ENCODE assay signal across 9 cellular contexts in the genomic region with DNA sequence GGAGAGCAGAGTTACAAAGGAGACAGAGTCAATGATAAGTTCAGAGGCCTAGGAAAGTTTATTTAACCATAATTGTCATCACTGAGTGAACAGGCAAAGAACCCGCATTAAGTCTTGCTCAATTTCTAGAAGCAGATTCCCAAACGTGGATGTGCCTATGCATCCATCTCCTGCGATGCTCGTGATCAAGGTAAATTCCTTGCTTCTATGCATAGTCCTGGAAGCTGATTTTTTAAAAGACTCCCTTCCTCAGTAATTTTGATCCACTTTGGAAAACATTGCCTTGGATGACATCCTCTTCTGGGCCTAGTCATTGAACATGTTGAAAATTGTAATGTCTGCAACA.
A peak's percentile ranks its signal among the peaks of the same experiment; 100 is the strongest.
DNase-seq lines count a peak whose midpoint lies in the region; ATAC-seq, FAIRE-seq and TF ChIP-seq lines count a peak whose summit lies in the region.
"Had no signal": no experiment of that assay in that cellular context is flagged by ENCODE, and none has a peak within 500 bp of the region (broad histone marks: within the 10 kb centered on the region; RNA-seq: fewer than 3 reads in every experiment).

No MANE protein-coding gene starts in this region.

- H3K9me3 Mint-ChIP-seq in activated naive CD8-positive, alpha-beta T cell (ENCODE audit: low read depth), result peaks cover 3% of the 10 kb centered on the region
- peaks cover 3% of the 10 kb centered on the region for H3K9me3 Mint-ChIP-seq in activated naive CD8-positive, alpha-beta T cell treated with anti-CD3 and anti-CD28 coated beads for 36 hours
- peaks cover 39% of the 10 kb centered on the region for H3K9me3 Mint-ChIP-seq in mesothelial cell of epicardium

- no peaks in the 10 kb centered on the region for H3K27me3 Mint-ChIP-seq in activated naive CD8-positive, alpha-beta T cell
- no peaks in the 10 kb centered on the region for H3K27me3 Mint-ChIP-seq in activated naive CD8-positive, alpha-beta T cell treated with anti-CD3 and anti-CD28 coated beads for 36 hours
- H3K27me3 Mint-ChIP-seq in mesothelial cell of epicardium (ENCODE audit: low read depth), result no peaks in the 10 kb centered on the region

- POLR2A ChIA-PET in K562 (lab: Yijun Ruan, JAX), result no interaction called here

- CTCF ChIA-PET in K562 (lab: Yijun Ruan, JAX; ENCODE audit: low intra/inter-chr PET ratio), result no interaction called here

- H3K79me2 ChIP-seq in K562 (ENCODE audit: control insufficient read depth, insufficient read depth, low read length), result no peaks in the 10 kb centered on the region

- H3K4me1 ChIP-seq in K562 (replicated peaks in 1 of 2; ENCODE audit: control insufficient read depth in 2 of 2, insufficient read depth in 2 of 2, low read length in 2 of 2), result peaks cover 4 to 21% of the 10 kb centered on the region in 2 experiments; a peak in 4 of 5 replicates
- peaks cover 0 to 2% (median 0%) of the 10 kb centered on the region in 4 donors for H3K4me1 ChIP-seq in tibial nerve

- peaks cover 2% of the 10 kb centered on the region for H3K36me3 Mint-ChIP-seq in activated naive CD8-positive, alpha-beta T cell
- peaks cover 1% of the 10 kb centered on the region for H3K36me3 Mint-ChIP-seq in activated naive CD8-positive, alpha-beta T cell treated with anti-CD3 and anti-CD28 coated beads for 36 hours
- peaks cover 8% of the 10 kb centered on the region for H3K36me3 Mint-ChIP-seq in mesothelial cell of epicardium

- no peak for TF ChIP-seq EP300 in K562 (IDR thresholded peaks at IDR 0.05; ENCODE audit: low read length)
- no peak for TF ChIP-seq EP300 in tibial nerve (IDR thresholded peaks at IDR 0.05)

- H3K27me3 ChIP-seq in K562 (ENCODE audit: control insufficient read depth in 2 of 2, insufficient read depth in 2 of 2, low read length in 2 of 2) (no peaks in the 10 kb centered on the region), tibial nerve (no peaks in the 10 kb centered on the region)

- H3K36me3 ChIP-seq in K562 (ENCODE audit: control insufficient read depth, insufficient read depth, low read length) (no peaks in the 10 kb centered on the region), tibial nerve (no peaks in the 10 kb centered on the region)

- H3K27ac ChIP-seq in K562 (ENCODE audit: extremely low read depth, low read depth, low read length) (peak overlapping the region; percentile 94), tibial nerve (peak overlapping the region; percentile 24 to 67 (median 56))

- H4K20me1 ChIP-seq in K562 (replicated peaks; ENCODE audit: control insufficient read depth, insufficient read depth, low read length), result no peaks in the 10 kb centered on the region

- H3K4me3 ChIP-seq in K562 (no peak overlapping the region), tibial nerve (no peak overlapping the region)

- no peaks in the 10 kb centered on the region for H3K9me1 ChIP-seq in K562 (ENCODE audit: control insufficient read depth, insufficient read depth, low read length)

- TF ChIP-seq POLR2A in K562 (conservative IDR thresholded peaks at IDR 0.05) (no peak), tibial nerve (IDR thresholded peaks at IDR 0.05) (no peak)

- H2AFZ ChIP-seq in K562 (ENCODE audit: low read depth, low read length), result peak overlapping the region; percentile 77

- intact Hi-C loops in K562 (cut with micrococcal nuclease), result loop anchor here (10.0 kb wide), 1 partner anchor 190 kb away; no protein-coding TSS in a partner anchor

- peaks cover 13% of the 10 kb centered on the region for H3K4me1 Mint-ChIP-seq in activated naive CD8-positive, alpha-beta T cell (ENCODE audit: low read depth)
- H3K4me1 Mint-ChIP-seq in activated naive CD8-positive, alpha-beta T cell treated with anti-CD3 and anti-CD28 coated beads for 36 hours, result peaks cover 16% of the 10 kb centered on the region
- H3K4me1 Mint-ChIP-seq in mesothelial cell of epicardium, result peaks cover 29% of the 10 kb centered on the region

- in situ Hi-C loops in K562 (cut with MboI), result no loop called here

- TF ChIP-seq CTCF in K562 (IDR thresholded peaks at IDR 0.05 in 2 of 3, conservative IDR thresholded peaks at IDR 0.05 in 1 of 3; ENCODE audit: insufficient read depth in 2 of 3, low read depth in 1 of 3, low read length in 3 of 3) (no peak), mesothelial cell of epicardium (IDR thresholded peaks at IDR 0.05; ENCODE audit: unreplicated experiment) (no peak), tibial nerve (IDR thresholded peaks at IDR 0.05) (no peak)

- FAIRE-seq in K562 (lab: Jason Lieb, UNC), result no peak

- 58% methylated on average over 4 of the region's 4 CpGs for WGBS in K562 (ENCODE audit: insufficient coverage, low coverage, missing lambda C conversion rate)
- 71 to 79% methylated on average over 4 of the region's 4 CpGs for WGBS in tibial nerve, 2 donors

- H3K9me3 ChIP-seq in K562 (replicated peaks; ENCODE audit: control insufficient read depth, insufficient read depth, low read depth, low read length) (peaks cover 4% of the 10 kb centered on the region), tibial nerve (no peaks in the 10 kb centered on the region)

- no peak for TF ChIP-seq RAD21 in K562 (CRISPR knock-in tag; conservative IDR thresholded peaks at IDR 0.05 in 1 of 2, IDR thresholded peaks at IDR 0.05 in 1 of 2)

- H3K4me2 ChIP-seq in K562 (ENCODE audit: insufficient read depth, low read length), result peak overlapping the region; percentile 54

- peak overlapping the region; percentile 23 for H3K27ac Mint-ChIP-seq in activated naive CD8-positive, alpha-beta T cell
- no peak overlapping the region for H3K27ac Mint-ChIP-seq in activated naive CD8-positive, alpha-beta T cell treated with anti-CD3 and anti-CD28 coated beads for 36 hours
- peak overlapping the region; percentile 88 for H3K27ac Mint-ChIP-seq in mesothelial cell of epicardium

- DNase-seq in activated naive CD8-positive, alpha-beta T cell treated with anti-CD3 and anti-CD28 coated beads for 36 hours, result no peak
- no peak for DNase-seq in K562 (ENCODE audit: extremely low read depth in 1 of 4, low spot score in 3 of 4)
- DNase-seq in mesothelial cell of epicardium (ENCODE audit: low spot score in 2 of 2, unreplicated experiment in 2 of 2), result no peak
- DNase-seq in tibial nerve (ENCODE audit: low spot score in 2 of 2), result no peak
- DNase-seq in DMS 273 treated with DMSO at 0.1 percent for 48 hours (lab: John Stamatoyannopoulos, UW), result no peak
- DNase-seq in NCI-H345 (lab: John Stamatoyannopoulos, UW), result no peak
- DNase-seq: activated naive CD4-positive, alpha-beta T cell had no signal

- peak overlapping the region; percentile 12 for H3K4me3 Mint-ChIP-seq in activated naive CD8-positive, alpha-beta T cell
- no peak overlapping the region for H3K4me3 Mint-ChIP-seq in activated naive CD8-positive, alpha-beta T cell treated with anti-CD3 and anti-CD28 coated beads for 36 hours
- no peak overlapping the region for H3K4me3 Mint-ChIP-seq in mesothelial cell of epicardium

- no TSS peak for BruUV-seq in K562 (replicated peaks; lab: Mats Ljungman, UMichigan)

- peak overlapping the region in 1 of 2 experiments; percentile 47; a peak in 2 of 4 replicates for H3K9ac ChIP-seq in K562 (ENCODE audit: insufficient read depth in 1 of 2, low read depth in 2 of 2, low read length in 2 of 2)

- ATAC-seq in K562 (no peak), GM21529 (IDR thresholded peaks at IDR 0.05; ENCODE audit: unreplicated experiment) (no peak)

TF ChIP-seq in K562, 482 proteins besides CTCF, POLR2A, EP300 and RAD21 (continues in another document):
- TF ChIP-seq, protein P1, sequence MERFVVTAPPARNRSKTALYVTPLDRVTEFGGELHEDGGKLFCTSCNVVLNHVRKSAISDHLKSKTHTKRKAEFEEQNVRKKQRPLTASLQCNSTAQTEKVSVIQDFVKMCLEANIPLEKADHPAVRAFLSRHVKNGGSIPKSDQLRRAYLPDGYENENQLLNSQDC (CRISPR knock-in tag; IDR thresholded peaks at IDR 0.05), result no peak
- TF ChIP-seq PHF8 (IDR thresholded peaks at IDR 0.05; ENCODE audit: borderline replicate concordance, low read length), result 0 out of 2 replicates have a peak, but pooled peaks have one; percentile 13
- TF ChIP-seq, protein P2, sequence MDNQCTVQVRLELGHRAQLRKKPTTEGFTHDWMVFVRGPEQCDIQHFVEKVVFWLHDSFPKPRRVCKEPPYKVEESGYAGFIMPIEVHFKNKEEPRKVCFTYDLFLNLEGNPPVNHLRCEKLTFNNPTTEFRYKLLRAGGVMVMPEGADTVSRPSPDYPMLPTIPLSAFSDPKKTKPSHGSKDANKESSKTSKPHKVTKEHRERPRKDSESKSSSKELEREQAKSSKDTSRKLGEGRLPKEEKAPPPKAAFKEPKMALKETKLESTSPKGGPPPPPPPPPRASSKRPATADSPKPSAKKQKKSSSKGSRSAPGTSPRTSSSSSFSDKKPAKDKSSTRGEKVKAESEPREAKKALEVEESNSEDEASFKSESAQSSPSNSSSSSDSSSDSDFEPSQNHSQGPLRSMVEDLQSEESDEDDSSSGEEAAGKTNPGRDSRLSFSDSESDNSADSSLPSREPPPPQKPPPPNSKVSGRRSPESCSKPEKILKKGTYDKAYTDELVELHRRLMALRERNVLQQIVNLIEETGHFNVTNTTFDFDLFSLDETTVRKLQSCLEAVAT (IDR thresholded peaks at IDR 0.05), result no peak
- TF ChIP-seq ILF3 (IDR thresholded peaks at IDR 0.05; ENCODE audit: borderline replicate concordance), result no peak
- TF ChIP-seq, protein P3, sequence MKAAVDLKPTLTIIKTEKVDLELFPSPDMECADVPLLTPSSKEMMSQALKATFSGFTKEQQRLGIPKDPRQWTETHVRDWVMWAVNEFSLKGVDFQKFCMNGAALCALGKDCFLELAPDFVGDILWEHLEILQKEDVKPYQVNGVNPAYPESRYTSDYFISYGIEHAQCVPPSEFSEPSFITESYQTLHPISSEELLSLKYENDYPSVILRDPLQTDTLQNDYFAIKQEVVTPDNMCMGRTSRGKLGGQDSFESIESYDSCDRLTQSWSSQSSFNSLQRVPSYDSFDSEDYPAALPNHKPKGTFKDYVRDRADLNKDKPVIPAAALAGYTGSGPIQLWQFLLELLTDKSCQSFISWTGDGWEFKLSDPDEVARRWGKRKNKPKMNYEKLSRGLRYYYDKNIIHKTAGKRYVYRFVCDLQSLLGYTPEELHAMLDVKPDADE (conservative IDR thresholded peaks at IDR 0.05; ENCODE audit: control insufficient read depth, low read depth, low read length), result no peak
- TF ChIP-seq XRCC4 (IDR thresholded peaks at IDR 0.05; ENCODE audit: extremely low read depth, insufficient read depth, insufficient read length), result no peak
- no peak for TF ChIP-seq NELFE (IDR thresholded peaks at IDR 0.05; ENCODE audit: insufficient read depth, insufficient read length)
- TF ChIP-seq IRF9 (tag; IDR thresholded peaks at IDR 0.05), result 0 out of 2 replicates have a peak, but pooled peaks have one; percentile 23
- TF ChIP-seq TEAD2 (tag; IDR thresholded peaks at IDR 0.05), result no peak
